ENCODE assay signal across 21 cellular contexts in the genomic region with DNA sequence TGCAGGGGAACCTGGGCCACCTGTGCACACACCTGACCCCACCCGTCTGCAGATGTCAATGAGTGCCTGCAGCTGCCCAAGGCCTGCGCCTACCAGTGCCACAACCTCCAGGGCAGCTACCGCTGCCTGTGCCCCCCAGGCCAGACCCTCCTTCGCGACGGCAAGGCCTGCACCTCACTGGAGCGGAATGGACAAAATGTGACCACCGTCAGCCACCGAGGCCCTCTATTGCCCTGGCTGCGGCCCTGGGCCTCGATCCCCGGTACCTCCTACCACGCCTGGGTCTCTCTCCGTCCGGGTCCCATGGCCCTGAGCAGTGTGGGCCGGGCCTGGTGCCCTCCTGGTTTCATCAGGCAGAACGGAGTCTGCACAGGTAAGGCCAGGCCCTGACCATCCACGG.
"Had no signal": no experiment of that assay in that cellular context is flagged by ENCODE, and none has a peak within 500 bp of the region (broad histone marks: within the 10 kb centered on the region; RNA-seq: fewer than 3 reads in every experiment).

No MANE protein-coding gene starts in this region.

- ATAC-seq: HepG2 had no signal

- H3K4me3 ChIP-seq: SJSA1, SK-N-MC had no signal

- H3K27me3 ChIP-seq: SJSA1 had no signal

- H3K9ac ChIP-seq: KMS-11 had no signal

- H3K36me3 ChIP-seq: SJSA1 had no signal

- DNase-seq: IMR-90, Kasumi-1, MM.1S, NCI-H1092 treated with DMSO at 0.1 percent for 48 hours, NCI-H1436, NCI-H187, NCI-H2029, NCI-H2081 treated with DMSO at 0.1 percent for 48 hours, NCI-H2171, NCI-H226, NCI-H446, NCI-H510A, NCI-H524 treated with DMSO at 0.1 percent for 48 hours, NCI-H774, Right ventricle myocardium superior, RPMI8226, SIG-M5 had no signal

- H3K4me2 ChIP-seq: KMS-11 had no signal

- H3K27ac ChIP-seq: KMS-11, SJSA1, SK-N-MC had no signal
